In the genomic region with DNA sequence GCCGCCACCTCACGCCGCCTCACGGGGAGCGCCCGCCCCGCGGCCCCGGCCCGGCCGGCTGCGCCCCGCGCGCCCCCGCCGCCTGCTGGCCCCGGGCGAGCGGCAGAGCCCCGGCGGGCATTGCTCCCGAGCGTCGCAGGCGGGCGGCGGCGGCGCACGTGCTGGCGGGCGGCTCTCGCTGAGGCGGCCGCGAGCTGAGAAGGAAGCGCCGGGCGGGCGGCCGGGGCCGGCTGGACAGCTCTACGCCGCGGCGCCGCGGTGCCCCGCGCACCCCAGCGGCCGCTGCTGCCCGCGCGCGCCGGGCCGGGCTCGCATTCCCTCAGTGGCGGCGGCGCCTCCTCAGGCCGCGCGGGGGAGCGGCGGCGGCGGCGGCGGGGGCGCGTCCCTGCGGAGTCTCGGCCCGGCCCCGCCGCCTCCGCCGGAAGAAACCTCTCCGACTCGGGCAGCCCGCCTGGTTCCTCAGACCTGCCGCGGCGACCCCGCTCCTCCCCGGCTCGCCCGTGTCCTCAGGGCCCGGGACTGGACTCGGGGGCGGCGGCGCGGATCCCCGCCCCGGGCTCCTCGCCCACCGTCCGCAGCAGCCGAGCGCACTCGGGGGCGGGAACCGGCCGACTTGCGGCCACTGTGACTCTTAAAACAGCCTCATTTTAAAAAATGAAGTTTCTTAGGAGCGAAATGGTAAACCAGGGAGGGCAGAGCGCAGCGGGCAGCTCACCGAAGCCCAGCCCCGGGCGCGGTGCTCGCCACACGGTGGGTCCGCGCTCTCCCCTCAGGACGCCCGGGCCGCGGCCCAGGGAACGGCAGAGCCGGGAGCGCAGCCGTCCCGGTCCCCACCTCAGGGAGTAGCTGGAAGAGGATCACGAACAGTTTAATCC, we compare ENCODE assay signal across 1 cellular context.
TF ChIP-seq lines count a peak whose summit lies in the region.

TSS of gene PITPNM2 (minus strand) at position 287 of the 875 bp plus-strand sequence. CDS start 116,500 bp downstream, outside the sequence.

TF ChIP-seq in WTC11, 78 proteins besides CTCF, POLR2A, EP300 and RAD21 (continued from another document):
- TF ChIP-seq ERG (CRISPR knock-in tag; IDR thresholded peaks at IDR 0.05) (no peak), ZNF671 (CRISPR knock-in tag; IDR thresholded peaks at IDR 0.05) (no peak), OVOL2 (CRISPR knock-in tag; IDR thresholded peaks at IDR 0.05; ENCODE audit: borderline replicate concordance) (no peak), TP53 (CRISPR knock-in tag; IDR thresholded peaks at IDR 0.05) (no peak), PRDM15 (CRISPR knock-in tag; IDR thresholded peaks at IDR 0.05) (no peak), FOXK1 (CRISPR knock-in tag; IDR thresholded peaks at IDR 0.05) (no peak), TEAD1 (CRISPR knock-in tag; IDR thresholded peaks at IDR 0.05) (no peak), SMAD3 (CRISPR knock-in tag; IDR thresholded peaks at IDR 0.05; ENCODE audit: borderline replicate concordance) (no peak), SP1 (CRISPR knock-in tag; conservative IDR thresholded peaks at IDR 0.05) (no peak), JUN (CRISPR knock-in tag; IDR thresholded peaks at IDR 0.05) (no peak)
- TF ChIP-seq, protein P1, sequence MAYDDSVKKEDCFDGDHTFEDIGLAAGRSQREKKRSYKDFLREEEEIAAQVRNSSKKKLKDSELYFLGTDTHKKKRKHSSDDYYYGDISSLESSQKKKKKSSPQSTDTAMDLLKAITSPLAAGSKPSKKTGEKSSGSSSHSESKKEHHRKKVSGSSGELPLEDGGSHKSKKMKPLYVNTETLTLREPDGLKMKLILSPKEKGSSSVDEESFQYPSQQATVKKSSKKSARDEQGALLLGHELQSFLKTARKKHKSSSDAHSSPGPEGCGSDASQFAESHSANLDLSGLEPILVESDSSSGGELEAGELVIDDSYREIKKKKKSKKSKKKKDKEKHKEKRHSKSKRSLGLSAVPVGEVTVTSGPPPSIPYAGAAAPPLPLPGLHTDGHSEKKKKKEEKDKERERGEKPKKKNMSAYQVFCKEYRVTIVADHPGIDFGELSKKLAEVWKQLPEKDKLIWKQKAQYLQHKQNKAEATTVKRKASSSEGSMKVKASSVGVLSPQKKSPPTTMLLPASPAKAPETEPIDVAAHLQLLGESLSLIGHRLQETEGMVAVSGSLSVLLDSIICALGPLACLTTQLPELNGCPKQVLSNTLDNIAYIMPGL (CRISPR knock-in tag; IDR thresholded peaks at IDR 0.05) = peak; percentile 63; the same call in 1 of the 2 replicates
- TF ChIP-seq, protein P2, sequence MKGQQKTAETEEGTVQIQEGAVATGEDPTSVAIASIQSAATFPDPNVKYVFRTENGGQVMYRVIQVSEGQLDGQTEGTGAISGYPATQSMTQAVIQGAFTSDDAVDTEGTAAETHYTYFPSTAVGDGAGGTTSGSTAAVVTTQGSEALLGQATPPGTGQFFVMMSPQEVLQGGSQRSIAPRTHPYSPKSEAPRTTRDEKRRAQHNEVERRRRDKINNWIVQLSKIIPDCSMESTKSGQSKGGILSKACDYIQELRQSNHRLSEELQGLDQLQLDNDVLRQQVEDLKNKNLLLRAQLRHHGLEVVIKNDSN (CRISPR knock-in tag; IDR thresholded peaks at IDR 0.05) = no peak
- TF ChIP-seq, protein P3, sequence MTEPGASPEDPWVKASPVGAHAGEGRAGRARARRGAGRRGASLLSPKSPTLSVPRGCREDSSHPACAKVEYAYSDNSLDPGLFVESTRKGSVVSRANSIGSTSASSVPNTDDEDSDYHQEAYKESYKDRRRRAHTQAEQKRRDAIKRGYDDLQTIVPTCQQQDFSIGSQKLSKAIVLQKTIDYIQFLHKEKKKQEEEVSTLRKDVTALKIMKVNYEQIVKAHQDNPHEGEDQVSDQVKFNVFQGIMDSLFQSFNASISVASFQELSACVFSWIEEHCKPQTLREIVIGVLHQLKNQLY (CRISPR knock-in tag; IDR thresholded peaks at IDR 0.05) = no peak
